In genomic region chr5:124966741-124967140, GRCh38 we compare ENCODE assay signal across 7 cellular contexts.
DNase-seq lines count a peak whose midpoint lies in the region; ATAC-seq, FAIRE-seq and TF ChIP-seq lines count a peak whose summit lies in the region.
"Not testable (repeated sequence)": the region's sequence is repeated elsewhere in the genome, so short reads cannot be mapped to it uniquely, and the experiment has no call there.

No MANE protein-coding gene starts in this region.

- peak overlapping the region; percentile 50 for H3K9ac ChIP-seq in HUES6 (ENCODE audit: low read length)
- not testable (repeated sequence) for H3K9ac ChIP-seq in OCI-LY1 (ENCODE audit: low read length); H1 (replicated peaks in 1 of 4; ENCODE audit: extremely low read depth in 1 of 4, low read depth in 3 of 4, low read length in 3 of 4); endodermal cell (ENCODE audit: extremely low read depth, low read length, poor library complexity, severe bottlenecking); mesendoderm (ENCODE audit: low read length); neural progenitor cell

- not testable (repeated sequence) for H3K18ac ChIP-seq in H1 (ENCODE audit: extremely low read depth, low read length); mesendoderm (ENCODE audit: low read length)

- H3K79me2 ChIP-seq in GM23338 (replicated peaks; ENCODE audit: insufficient read depth); H1 (ENCODE audit: control insufficient read depth in 1 of 2, insufficient read depth in 2 of 2, low read length in 2 of 2); mesendoderm (ENCODE audit: control insufficient read depth, insufficient read depth, low read length); neural progenitor cell (ENCODE audit: low read depth): not testable (repeated sequence)
- H3K79me2 ChIP-seq in OCI-LY1 (ENCODE audit: insufficient read depth, low read length) = peaks cover 28% of the 10 kb centered on the region

- not testable (repeated sequence) for TF ChIP-seq RAD21 in H1 (IDR thresholded peaks at IDR 0.05 in 1 of 2, conservative IDR thresholded peaks at IDR 0.05 in 1 of 2; ENCODE audit: low read depth in 2 of 2, low read length in 2 of 2)

- not testable (repeated sequence) for H2BK15ac ChIP-seq in H1 (ENCODE audit: low read length); mesendoderm (replicated peaks; ENCODE audit: low read depth)

- POLR2A ChIA-PET in H1 (lab: Charles Lee; ENCODE audit: partially characterized antibody) = interaction anchor here (1.2 to 1.7 kb wide), 3 partner anchors 9 to 218 kb away, joined by 3 to 4 read pairs (median 3); no protein-coding TSS in a partner anchor

- 46% methylated on average over 5 of the region's 5 CpGs; no CpG with 5 or more reads in 1 of the 2 experiments for WGBS in H1 (ENCODE audit: extremely low coverage in 1 of 2, insufficient coverage in 1 of 2, insufficient read length in 1 of 2, insufficient replicate concordance in 2 of 2, low coverage in 1 of 2, low lambda C conversion rate in 2 of 2, missing lambda C conversion rate in 1 of 2), 2 experiments
- WGBS in endodermal cell (ENCODE audit: insufficient coverage in 1 of 2, insufficient read length in 1 of 2), 2 experiments = 60 to 65% methylated on average over 4 to 5 of the region's 5 CpGs
- no CpG with 5 or more reads among the region's 5 CpGs for WGBS in mesendoderm (ENCODE audit: extremely low coverage, insufficient coverage, low lambda C conversion rate)

- not testable (repeated sequence) for H3K27ac ChIP-seq in GM23338 (ENCODE audit: low read depth); HUES6 (ENCODE audit: low read depth, low read length); OCI-LY1 (ENCODE audit: low read depth, low read length, poor library complexity, severe bottlenecking); H1 (ENCODE audit: low read depth, low read length); endodermal cell (ENCODE audit: low read depth, low read length); neural progenitor cell
- peak overlapping the region; percentile 62 for H3K27ac ChIP-seq in mesendoderm (ENCODE audit: low read depth, low read length)

- not testable (repeated sequence) for H4K5ac ChIP-seq in H1 (ENCODE audit: insufficient read length, low read depth, low read length); mesendoderm (ENCODE audit: low read length)

- FAIRE-seq in H1 (lab: Jason Lieb, UNC) = not testable (repeated sequence)

- TF ChIP-seq EP300 in H1 (IDR thresholded peaks at IDR 0.05; ENCODE audit: borderline replicate concordance in 1 of 2, low read depth in 2 of 2, low read length in 2 of 2) = not testable (repeated sequence)

- CTCF ChIA-PET in H1 (lab: Charles Lee; ENCODE audit: partially characterized antibody) = not testable (repeated sequence)

- not testable (repeated sequence) for H4K20me1 ChIP-seq in GM23338 (replicated peaks; ENCODE audit: insufficient read depth); OCI-LY1 (ENCODE audit: insufficient read depth, low read length); H1 (replicated peaks in 1 of 2; ENCODE audit: control insufficient read depth in 1 of 2, insufficient read depth in 2 of 2, low read length in 2 of 2); neural progenitor cell (ENCODE audit: low read depth)

- not testable (repeated sequence) for H3K79me1 ChIP-seq in H1 (ENCODE audit: low read depth, low read length); mesendoderm (ENCODE audit: low read length)

- H2AK5ac ChIP-seq in H1 (ENCODE audit: low read depth, low read length); mesendoderm (ENCODE audit: low read length): not testable (repeated sequence)

- not testable (repeated sequence) for H3K36me3 Mint-ChIP-seq in GM23338 (ENCODE audit: low read depth); endodermal cell (ENCODE audit: low read depth); neural progenitor cell

- H3K14ac ChIP-seq in H1 (ENCODE audit: insufficient read length) = not testable (repeated sequence)

- H3K36me3 ChIP-seq in GM23338 (ENCODE audit: insufficient read depth); HUES6 (ENCODE audit: control insufficient read depth, insufficient read depth, low read length); H1 (ENCODE audit: control insufficient read depth in 2 of 4, insufficient read depth in 4 of 4, low read length in 3 of 4); endodermal cell (ENCODE audit: control insufficient read depth, insufficient read depth, low read length); mesendoderm (ENCODE audit: control insufficient read depth, insufficient read depth, low read length); neural progenitor cell: not testable (repeated sequence)
- peaks cover 90% of the 10 kb centered on the region for H3K36me3 ChIP-seq in OCI-LY1 (ENCODE audit: insufficient read depth, low read length)

- not testable (repeated sequence) for H3K23ac ChIP-seq in H1 (ENCODE audit: insufficient read length); mesendoderm (ENCODE audit: low read length)

- not testable (repeated sequence) for H3K4me3 ChIP-seq in GM23338; HUES6 (ENCODE audit: low read depth, low read length); H1 (ENCODE audit: extremely low read depth in 1 of 4, insufficient read depth in 2 of 4, low read depth in 3 of 4, low read length in 4 of 4); endodermal cell (ENCODE audit: low read length); mesendoderm (ENCODE audit: low read length); neural progenitor cell
- H3K4me3 ChIP-seq in OCI-LY1 (ENCODE audit: low read depth, low read length, poor library complexity, severe bottlenecking) = peak overlapping the region; percentile 82

- not testable (repeated sequence) for H3K9me2 ChIP-seq in GM23338 (ENCODE audit: insufficient read depth); OCI-LY1 (ENCODE audit: low read depth, low read length)

- not testable (repeated sequence) for TF ChIP-seq POLR2A in H1 (IDR thresholded peaks at IDR 0.05; ENCODE audit: control extremely low read depth in 1 of 2, low read depth in 2 of 2, low read length in 2 of 2)

- not testable (repeated sequence) for H3K56ac ChIP-seq in H1 (replicated peaks; ENCODE audit: insufficient read length, low read depth, low read length); mesendoderm (ENCODE audit: low read length)

- DNase-seq in GM23338 (ENCODE audit: low spot score); H1 (ENCODE audit: low read depth in 1 of 2, low spot score in 2 of 2): not testable (repeated sequence)
- peak; percentile 73 for DNase-seq in endodermal cell
- peak; percentile 82 for DNase-seq in mesendoderm
- peak; percentile 14 for DNase-seq in neural progenitor cell (ENCODE audit: low spot score)

- H3K27me3 Mint-ChIP-seq in GM23338 (ENCODE audit: insufficient read depth, low read depth, poor library complexity); endodermal cell (ENCODE audit: insufficient read depth); neural progenitor cell (ENCODE audit: insufficient read depth, low read depth): not testable (repeated sequence)

- H4K91ac ChIP-seq in H1 (replicated peaks; ENCODE audit: insufficient read length, low read length) = not testable (repeated sequence)

- H3K9me3 Mint-ChIP-seq in GM23338 = peaks cover 12% of the 10 kb centered on the region
- H3K9me3 Mint-ChIP-seq in endodermal cell, neural progenitor cell: not testable (repeated sequence)

- H2AFZ ChIP-seq in GM23338 = 0 out of 2 replicates have a peak overlapping the region, but pooled peaks have one; percentile 52
- H2AFZ ChIP-seq in OCI-LY1 (ENCODE audit: low read length); H1 (ENCODE audit: low read length); neural progenitor cell (replicated peaks): not testable (repeated sequence)

- H2BK20ac ChIP-seq in H1 (ENCODE audit: low read length) = not testable (repeated sequence)

- H3K4me1 ChIP-seq in GM23338 (ENCODE audit: insufficient read depth) = peaks cover 36% of the 10 kb centered on the region
- H3K4me1 ChIP-seq in HUES6 (ENCODE audit: control insufficient read depth, insufficient read depth, low read length) = peaks cover 56% of the 10 kb centered on the region
- H3K4me1 ChIP-seq in OCI-LY1 (ENCODE audit: insufficient read depth, low read length, severe bottlenecking) = peaks cover 80% of the 10 kb centered on the region
- H3K4me1 ChIP-seq in H1 (replicated peaks in 1 of 4; ENCODE audit: control insufficient read depth in 3 of 4, insufficient read depth in 4 of 4, low read length in 3 of 4) = peaks cover 2 to 11% (median 7%) of the 10 kb centered on the region in 4 experiments
- H3K4me1 ChIP-seq in endodermal cell (ENCODE audit: control insufficient read depth, insufficient read depth, low read length) = not testable (repeated sequence)
- peaks cover 22% of the 10 kb centered on the region for H3K4me1 ChIP-seq in mesendoderm (ENCODE audit: control insufficient read depth, low read depth, low read length)
- H3K4me1 ChIP-seq in neural progenitor cell = peaks cover 48% of the 10 kb centered on the region

- not testable (repeated sequence) for H3K27me3 ChIP-seq in GM23338 (ENCODE audit: insufficient read depth); HUES6 (ENCODE audit: control insufficient read depth, insufficient read depth, low read length); OCI-LY1 (ENCODE audit: insufficient read depth, low read length); H1 (replicated peaks in 1 of 4; ENCODE audit: control insufficient read depth in 3 of 4, extremely low read depth in 1 of 4, insufficient read depth in 3 of 4, low read length in 3 of 4); endodermal cell (ENCODE audit: control insufficient read depth, insufficient read depth, low read length, poor library complexity, severe bottlenecking); mesendoderm (ENCODE audit: insufficient read depth, low read length, poor library complexity); neural progenitor cell

- ATAC-seq in GM23338 = not testable (repeated sequence)

- not testable (repeated sequence) for H2BK5ac ChIP-seq in H1 (ENCODE audit: low read depth, low read length); mesendoderm (ENCODE audit: low read length)

- not testable (repeated sequence) for H3K4ac ChIP-seq in H1 (replicated peaks; ENCODE audit: insufficient read length, low read depth, low read length); mesendoderm (ENCODE audit: low read depth, low read length)

- H3K4me1 Mint-ChIP-seq in GM23338 = peaks cover 29% of the 10 kb centered on the region
- peaks cover 17% of the 10 kb centered on the region for H3K4me1 Mint-ChIP-seq in endodermal cell
- H3K4me1 Mint-ChIP-seq in neural progenitor cell = peaks cover 28% of the 10 kb centered on the region

- H3K9me3 ChIP-seq in HUES6 (ENCODE audit: control insufficient read depth, insufficient read depth, low read depth, low read length); OCI-LY1 (ENCODE audit: low read length); H1 (ENCODE audit: insufficient read depth in 2 of 2, low read depth in 1 of 2, low read length in 1 of 2); endodermal cell (ENCODE audit: control insufficient read depth, low read length); neural progenitor cell (ENCODE audit: low read depth): not testable (repeated sequence)

- H3F3A ChIP-seq in GM23338 (replicated peaks; ENCODE audit: low read depth); OCI-LY1 (ENCODE audit: insufficient read depth, low read length): not testable (repeated sequence)
- H3F3A ChIP-seq in neural progenitor cell (ENCODE audit: low read depth) = peaks cover 26% of the 10 kb centered on the region

- H2BK12ac ChIP-seq in H1 (ENCODE audit: low read depth, low read length) = 0 out of 2 replicates have a peak overlapping the region, but pooled peaks have one; percentile 39

- not testable (repeated sequence) for H3K4me2 ChIP-seq in GM23338; H1 (ENCODE audit: insufficient read depth in 1 of 2, low read depth in 2 of 2, low read length in 2 of 2); mesendoderm (ENCODE audit: low read length); neural progenitor cell
- peak overlapping the region; percentile 82 for H3K4me2 ChIP-seq in OCI-LY1 (ENCODE audit: low read length)

- H3K23me2 ChIP-seq in H1 (ENCODE audit: low read depth, low read length) = not testable (repeated sequence)

- H3K27ac Mint-ChIP-seq in GM23338, endodermal cell, neural progenitor cell: not testable (repeated sequence)

- not testable (repeated sequence) for H3K4me3 Mint-ChIP-seq in GM23338, endodermal cell, neural progenitor cell

- not testable (repeated sequence) for H4K8ac ChIP-seq in H1 (ENCODE audit: extremely low read depth, insufficient read depth, low read length); mesendoderm (ENCODE audit: low read depth, low read length)

- H2BK120ac ChIP-seq in H1 (replicated peaks; ENCODE audit: low read depth, low read length) = not testable (repeated sequence)
- peak overlapping the region; percentile 39 for H2BK120ac ChIP-seq in mesendoderm (ENCODE audit: low read depth, low read length)

- TF ChIP-seq CTCF in GM23338 (conservative IDR thresholded peaks at IDR 0.05; ENCODE audit: low read depth in 2 of 2); OCI-LY1 (IDR thresholded peaks at IDR 0.05; ENCODE audit: low read length); H1 (IDR thresholded peaks at IDR 0.05; ENCODE audit: control extremely low read depth in 1 of 3, insufficient read depth in 1 of 3, low read depth in 1 of 3, low read length in 3 of 3); endodermal cell (conservative IDR thresholded peaks at IDR 0.05); neural progenitor cell (IDR thresholded peaks at IDR 0.05): not testable (repeated sequence)
